ENCODE assay signal across 19 cellular contexts in the genomic region with DNA sequence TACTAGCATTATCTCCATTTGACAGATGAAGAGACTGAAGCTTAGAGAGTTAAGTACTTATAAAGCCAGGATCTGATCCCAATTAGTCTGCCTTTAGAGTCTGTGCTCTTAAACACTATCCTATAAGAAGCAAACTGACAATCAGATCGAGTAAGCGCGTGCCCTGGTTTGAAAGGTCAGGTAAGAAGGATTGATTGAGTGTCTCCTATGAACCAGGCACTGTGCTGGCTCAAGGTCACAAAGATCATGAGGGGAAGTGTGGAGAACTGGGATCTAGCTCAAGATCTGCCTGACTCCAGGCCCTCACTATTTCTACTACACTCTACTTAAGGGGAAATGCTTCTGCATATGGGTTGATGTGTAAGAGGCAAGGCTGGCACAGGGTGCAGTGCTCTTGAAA.
DNase-seq lines count a peak whose midpoint lies in the region; ATAC-seq and TF ChIP-seq lines count a peak whose summit lies in the region.
"Had no signal": no experiment of that assay in that cellular context is flagged by ENCODE, and none has a peak within 500 bp of the region (broad histone marks: within the 10 kb centered on the region; RNA-seq: fewer than 3 reads in every experiment).

No MANE protein-coding gene starts in this region.

- H3K4me3 ChIP-seq in WERI-Rb-1 (ENCODE audit: low read depth, low read length) = no peak overlapping the region
- H3K4me3 ChIP-seq in mucosa of descending colon = no peak overlapping the region
- no peak overlapping the region for H3K4me3 ChIP-seq in aorta (ENCODE audit: low read length in 2 of 2)
- H3K4me3 ChIP-seq: sigmoid colon, thoracic aorta had no signal

- H3K4me1 ChIP-seq in mucosa of descending colon (ENCODE audit: low read depth) (peaks cover 6% of the 10 kb centered on the region), aorta (ENCODE audit: control insufficient read depth in 1 of 2, insufficient read depth in 2 of 2, low read length in 2 of 2) (peaks cover 4 to 7% of the 10 kb centered on the region in 2 donors)

- DNase-seq in DMS53 (lab: John Stamatoyannopoulos, UW) (peak; percentile 89), NCI-H69 (lab: John Stamatoyannopoulos, UW) (peak; percentile 19), WERI-Rb-1 (peak; percentile 76), mucosa of descending colon (peak in 1 of 3 donors; percentile 29), midbrain (lab: John Stamatoyannopoulos, UW) (no peak), NCI-H1436 treated with DMSO at 0.1 percent for 48 hours (lab: John Stamatoyannopoulos, UW) (no peak), aorta (no peak)
- DNase-seq in natural killer cell treated with Interleukin-12 subunit alpha and Interleukin-12 subunit beta and Interleukin-15 and Interleukin-18, amount 100 ng/mL, for 72 hours (ENCODE audit: low spot score) = no peak
- DNase-seq: activated CD4-positive, alpha-beta T cell treated with anti-CD3 and anti-CD28 coated beads, Interleukin-2, amount 50 U/mL, for 1 hour; activated effector memory CD4-positive, alpha-beta T cell treated with anti-CD3 and anti-CD28 coated beads, Interleukin-2, amount 50 U/mL, for 16 hours; caudate nucleus; erythroblast; naive B cell; NCI-H1694; sigmoid colon had no signal

- no peak overlapping the region for H3K4me3 Mint-ChIP-seq in natural killer cell treated with Interleukin-12 subunit alpha and Interleukin-12 subunit beta and Interleukin-15 and Interleukin-18, amount 100 ng/mL, for 72 hours
- H3K4me3 Mint-ChIP-seq: CD14-positive monocyte; naive B cell; stimulated activated memory B cell treated with anti-CD40 and anti-IgM and Interleukin-4, amounts not matched to agents 10 μg/mL and 1 μg/mL and 100 μg/mL, for 72 hours had no signal

- TF ChIP-seq CTCF in WERI-Rb-1 (IDR thresholded peaks at IDR 0.05; ENCODE audit: low read depth, low read length) = no peak
- no peak for TF ChIP-seq CTCF in mucosa of descending colon (IDR thresholded peaks at IDR 0.05)

- H3K27ac Mint-ChIP-seq in natural killer cell treated with Interleukin-12 subunit alpha and Interleukin-12 subunit beta and Interleukin-15 and Interleukin-18, amount 100 ng/mL, for 72 hours = peak overlapping the region in 1 of 2 donors; percentile 95
- H3K27ac Mint-ChIP-seq: stimulated activated memory B cell treated with anti-CD40 and anti-IgM and Interleukin-4, amounts not matched to agents 10 μg/mL and 1 μg/mL and 100 μg/mL, for 72 hours had no signal

- WGBS in aorta, 2 donors = 90 to 94% methylated on average over 3 of the region's 3 CpGs

- peak; percentile 40 for ATAC-seq in mucosa of descending colon
- no peak for ATAC-seq in natural killer cell treated with Interleukin-12 subunit alpha and Interleukin-12 subunit beta and Interleukin-15 and Interleukin-18, amount 100 ng/mL, for 72 hours
- no peak for ATAC-seq in aorta (ENCODE audit: low FRiP score)
- ATAC-seq: stimulated activated memory B cell treated with anti-CD40 and anti-IgM and Interleukin-4, amounts not matched to agents 10 μg/mL and 1 μg/mL and 100 μg/mL, for 72 hours had no signal

- H3K36me3 ChIP-seq in WERI-Rb-1 (no peaks in the 10 kb centered on the region), mucosa of descending colon (ENCODE audit: low read depth) (no peaks in the 10 kb centered on the region), aorta (ENCODE audit: control insufficient read depth in 1 of 2, insufficient read depth in 2 of 2, low read length in 1 of 2) (no peaks in the 10 kb centered on the region)
- H3K36me3 ChIP-seq: sigmoid colon, thoracic aorta had no signal

- intact Hi-C loops in mucosa of descending colon (cut with DNase I, micrococcal nuclease) (no loop called here), aorta (cut with DNase I) (no loop called here)

- H3K27me3 Mint-ChIP-seq in natural killer cell treated with Interleukin-12 subunit alpha and Interleukin-12 subunit beta and Interleukin-15 and Interleukin-18, amount 100 ng/mL, for 72 hours = peaks cover 0 to 7% of the 10 kb centered on the region in 2 donors
- H3K27me3 Mint-ChIP-seq: naive B cell; stimulated activated memory B cell treated with anti-CD40 and anti-IgM and Interleukin-4, amounts not matched to agents 10 μg/mL and 1 μg/mL and 100 μg/mL, for 72 hours had no signal

- H3K27ac ChIP-seq in WERI-Rb-1 (peak overlapping the region; percentile 71), aorta (ENCODE audit: low read depth in 1 of 2, low read length in 2 of 2) (peak overlapping the region in 1 of 2 donors; percentile 27)
- H3K27ac ChIP-seq: parathyroid adenoma, sigmoid colon, thoracic aorta had no signal

- no peaks in the 10 kb centered on the region for H3K9me3 Mint-ChIP-seq in natural killer cell treated with Interleukin-12 subunit alpha and Interleukin-12 subunit beta and Interleukin-15 and Interleukin-18, amount 100 ng/mL, for 72 hours

- peaks cover 13% of the 10 kb centered on the region for H3K36me3 Mint-ChIP-seq in natural killer cell treated with Interleukin-12 subunit alpha and Interleukin-12 subunit beta and Interleukin-15 and Interleukin-18, amount 100 ng/mL, for 72 hours
- H3K36me3 Mint-ChIP-seq: CD14-positive monocyte; naive B cell; stimulated activated memory B cell treated with anti-CD40 and anti-IgM and Interleukin-4, amounts not matched to agents 10 μg/mL and 1 μg/mL and 100 μg/mL, for 72 hours had no signal

- no peaks in the 10 kb centered on the region for H3K9me3 ChIP-seq in WERI-Rb-1 (ENCODE audit: severe bottlenecking)
- H3K9me3 ChIP-seq in mucosa of descending colon = peaks cover 3% of the 10 kb centered on the region
- no peaks in the 10 kb centered on the region for H3K9me3 ChIP-seq in aorta (ENCODE audit: control insufficient read depth, low read length)
- H3K9me3 ChIP-seq: sigmoid colon, thoracic aorta had no signal

- H3K27me3 ChIP-seq in WERI-Rb-1 (ENCODE audit: insufficient read depth, low read depth, severe bottlenecking) = no peaks in the 10 kb centered on the region
- no peaks in the 10 kb centered on the region for H3K27me3 ChIP-seq in aorta (ENCODE audit: control insufficient read depth in 1 of 2, insufficient read depth in 2 of 2, low read length in 1 of 2)
- H3K27me3 ChIP-seq: sigmoid colon had no signal

- peaks cover 33 to 34% of the 10 kb centered on the region in 2 donors for H3K4me1 Mint-ChIP-seq in natural killer cell treated with Interleukin-12 subunit alpha and Interleukin-12 subunit beta and Interleukin-15 and Interleukin-18, amount 100 ng/mL, for 72 hours (ENCODE audit: low read depth in 2 of 2)
- H3K4me1 Mint-ChIP-seq: naive B cell had no signal

Comparison
In these comparisons a context has a peak if more than half of its experiments do, and no peak if none do; other contexts are left out.
1. DNase-seq: peak in DMS53 (single experiment), NCI-H69 (single experiment) and WERI-Rb-1 (single experiment); none in midbrain (single experiment), natural killer cell treated with Interleukin-12 subunit alpha and Interleukin-12 subunit beta and Interleukin-15 and Interleukin-18, amount 100 ng/mL, for 72 hours (single experiment), NCI-H1436 treated with DMSO at 0.1 percent for 48 hours (single experiment) and aorta (0 of 2).